ENCODE assay signal across 13 cellular contexts in the genomic region with DNA sequence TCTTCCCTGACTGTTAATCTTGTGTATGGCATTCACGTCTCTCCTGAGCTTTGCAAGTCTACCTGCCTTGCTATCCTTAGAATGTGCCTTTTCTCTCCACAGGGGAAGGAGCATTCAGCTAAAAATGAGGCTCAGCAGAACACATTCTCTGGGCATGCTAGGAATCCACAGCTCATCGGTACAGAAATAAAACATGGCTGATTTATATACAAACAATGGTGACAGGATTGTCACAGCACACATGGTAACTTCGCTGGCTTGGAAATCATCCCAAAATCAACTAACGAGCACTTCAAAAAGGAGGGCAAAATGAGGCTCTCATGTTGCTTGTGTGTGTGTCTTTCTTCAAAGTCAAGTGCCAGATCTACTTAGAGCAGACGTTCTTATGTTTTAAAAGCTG.
"Had no signal": no experiment of that assay in that cellular context is flagged by ENCODE, and none has a peak within 500 bp of the region (broad histone marks: within the 10 kb centered on the region; RNA-seq: fewer than 3 reads in every experiment).

No MANE protein-coding gene starts in this region.

- H3K27me3 ChIP-seq: adrenal gland, left lung, sigmoid colon had no signal

- H3K9me3 ChIP-seq: adrenal gland, left lung, psoas muscle, sigmoid colon had no signal

- DNase-seq: activated CD4-positive, alpha-beta T cell treated with anti-CD3 and anti-CD28 coated beads, Interleukin-2, amount 50 U/mL, for 4 hours; activated CD4-positive, CD25-positive, alpha-beta regulatory T cell treated with anti-CD3 and anti-CD28 coated beads, Interleukin-2, amount 50 U/mL, for 72 hours; activated naive CD4-positive, alpha-beta T cell treated with anti-CD3 and anti-CD28 coated beads, Interleukin-2, amount 50 U/mL, for 16 hours; activated T-cell treated with anti-CD3 and anti-CD28 coated beads, Interleukin-2, amount 50 U/mL, for 1 hour; adrenal gland; effector memory CD4-positive, alpha-beta T cell; left lung; mesendoderm; psoas muscle; sigmoid colon; stimulated activated CD4-positive, alpha-beta T cell treated with anti-CD3 and anti-CD28 coated beads, Interleukin-12 subunit alpha, Interleukin-12 subunit beta, amount 100 ng/mL, for 4 hours; stimulated activated naive CD4-positive, alpha-beta T cell treated with Interleukin-2 at 50 U/mL for 16 hours had no signal

- H3K4me1 ChIP-seq: adrenal gland, left lung, psoas muscle had no signal

- H3K4me3 ChIP-seq: adrenal gland, left lung, psoas muscle, sigmoid colon had no signal

- FAIRE-seq: keratinocyte had no signal

- H3K27ac ChIP-seq: adrenal gland, left lung, psoas muscle, sigmoid colon had no signal

- H3K36me3 ChIP-seq: adrenal gland, left lung, sigmoid colon had no signal
